ENCODE assay signal across 26 cellular contexts in genomic region chr20:62430311-62430853, GRCh38. TPM values are rescaled to one million over a fixed set of nuclear protein-coding genes. Genes with fewer than 3 reads are reported as not detected.
DNase-seq lines count a peak whose midpoint lies in the region; ATAC-seq, FAIRE-seq and TF ChIP-seq lines count a peak whose summit lies in the region.
"Had no signal": no experiment of that assay in that cellular context is flagged by ENCODE, and none has a peak within 500 bp of the region (broad histone marks: within the 10 kb centered on the region; RNA-seq: fewer than 3 reads in every experiment).

No MANE protein-coding gene starts in this region.

- no peak overlapping the region for H3K4ac ChIP-seq in H1 (replicated peaks; ENCODE audit: insufficient read length, low read depth, low read length)

- H4K5ac ChIP-seq in H1 (ENCODE audit: insufficient read length, low read depth, low read length) = no peak overlapping the region

- H3K36me3 ChIP-seq in Caco-2 (ENCODE audit: control insufficient read depth, insufficient read depth, low read length) (peaks cover 3% of the 10 kb centered on the region; the same call in 1 of the 2 replicates), NT2/D1 (ENCODE audit: insufficient read depth, insufficient read length, low read length) (no peaks in the 10 kb centered on the region), H1 (ENCODE audit: control insufficient read depth in 2 of 4, insufficient read depth in 4 of 4, low read length in 3 of 4) (no peaks in the 10 kb centered on the region), small intestine (ENCODE audit: control insufficient read depth in 2 of 2, insufficient read depth in 2 of 2, low read length in 2 of 2) (no peaks in the 10 kb centered on the region)
- H3K36me3 ChIP-seq: BLaER1 had no signal

- H3K9me3 ChIP-seq in Caco-2 (no peaks in the 10 kb centered on the region), NT2/D1 (ENCODE audit: insufficient read depth, low read length) (no peaks in the 10 kb centered on the region), H1 (ENCODE audit: insufficient read depth in 2 of 2, low read depth in 1 of 2, low read length in 1 of 2) (no peaks in the 10 kb centered on the region), small intestine (ENCODE audit: control insufficient read depth, low read depth) (no peaks in the 10 kb centered on the region)
- H3K9me3 ChIP-seq: BLaER1 had no signal

- no peak overlapping the region for H3K4me2 ChIP-seq in H1 (ENCODE audit: insufficient read depth in 1 of 2, low read depth in 2 of 2, low read length in 2 of 2)
- H3K4me2 ChIP-seq: BLaER1, GM23338 had no signal

- intact Hi-C loops in Caco-2 (cut with micrococcal nuclease; ENCODE audit: unreplicated experiment) = loop anchor here (1.0 to 2.0 kb wide), 5 partner anchors 18 to 186 kb away; no protein-coding TSS in a partner anchor

- H3K27me3 Mint-ChIP-seq in Caco-2 (ENCODE audit: insufficient read depth, unreplicated experiment) = no peaks in the 10 kb centered on the region

- no peak overlapping the region; the same call in 1 of the 2 replicates for H3K18ac ChIP-seq in H1 (ENCODE audit: extremely low read depth, low read length)

- TF ChIP-seq CTCF in Caco-2 (IDR thresholded peaks at IDR 0.05; ENCODE audit: insufficient read depth in 1 of 2, low read depth in 1 of 2, low read length in 1 of 2, severe bottlenecking in 1 of 2, unreplicated experiment in 1 of 2) (no peak), H1 (IDR thresholded peaks at IDR 0.05; ENCODE audit: control extremely low read depth in 1 of 3, insufficient read depth in 1 of 3, low read depth in 1 of 3, low read length in 3 of 3) (no peak), GM10266 (IDR thresholded peaks at IDR 0.05; ENCODE audit: control insufficient read depth, insufficient read depth, low read depth, missing control alignments) (no peak)

- H3K9me3 Mint-ChIP-seq in Caco-2 (ENCODE audit: unreplicated experiment) = no peaks in the 10 kb centered on the region
- H3K9me3 Mint-ChIP-seq: GM23338, HFFc6 had no signal

- no peak overlapping the region for H2BK5ac ChIP-seq in H1 (ENCODE audit: low read depth, low read length)

- H2BK20ac ChIP-seq in H1 (ENCODE audit: low read length) = no peak overlapping the region

- H3K4me3 ChIP-seq in Caco-2 (ENCODE audit: low read depth, low read length) = peak overlapping the region; percentile 15
- no peak overlapping the region for H3K4me3 ChIP-seq in NT2/D1 (ENCODE audit: insufficient read length, low read depth)
- no peak overlapping the region for H3K4me3 ChIP-seq in H1 (ENCODE audit: extremely low read depth in 1 of 4, insufficient read depth in 2 of 4, low read depth in 3 of 4, low read length in 4 of 4)
- H3K4me3 ChIP-seq in small intestine (ENCODE audit: low read depth in 1 of 2, low read length in 2 of 2) = no peak overlapping the region
- H3K4me3 ChIP-seq: BLaER1, GM23338 had no signal

- no peak for TF ChIP-seq RAD21 in H1 (IDR thresholded peaks at IDR 0.05 in 1 of 2, conservative IDR thresholded peaks at IDR 0.05 in 1 of 2; ENCODE audit: low read depth in 2 of 2, low read length in 2 of 2)

- H3K14ac ChIP-seq in H1 (ENCODE audit: insufficient read length) = no peak overlapping the region

- H3K56ac ChIP-seq in H1 (replicated peaks; ENCODE audit: insufficient read length, low read depth, low read length) = no peak overlapping the region

- no TSS peak for BruUV-seq in Caco-2 (replicated peaks; lab: Mats Ljungman, UMichigan)

- H3K4me3 Mint-ChIP-seq in Caco-2 (ENCODE audit: unreplicated experiment) = peak overlapping the region; percentile 69
- H3K4me3 Mint-ChIP-seq: CD14-positive monocyte; CD4-positive, alpha-beta memory T cell; GM23338; HFFc6 had no signal

- H2BK15ac ChIP-seq in H1 (ENCODE audit: low read length) = no peak overlapping the region

- peaks cover 84% of the 10 kb centered on the region for H3K4me1 Mint-ChIP-seq in Caco-2 (ENCODE audit: low read depth, unreplicated experiment)
- H3K4me1 Mint-ChIP-seq: CD14-positive monocyte had no signal

- H4K91ac ChIP-seq in H1 (replicated peaks; ENCODE audit: insufficient read length, low read length) = no peak overlapping the region

- H3K4me1 ChIP-seq in Caco-2 (peaks cover 83% of the 10 kb centered on the region), NT2/D1 (ENCODE audit: insufficient read depth, insufficient read length) (peaks cover 31% of the 10 kb centered on the region), H1 (replicated peaks in 1 of 4; ENCODE audit: control insufficient read depth in 3 of 4, insufficient read depth in 4 of 4, low read length in 3 of 4) (peaks cover 0 to 38% (median 28%) of the 10 kb centered on the region in 4 experiments; a peak in 6 of 7 replicates), small intestine (ENCODE audit: control insufficient read depth in 2 of 2, insufficient read depth in 1 of 2, low read depth in 1 of 2, low read length in 1 of 2) (peaks cover 0 to 3% of the 10 kb centered on the region in 2 donors)

- H3K79me2 ChIP-seq in H1 (ENCODE audit: control insufficient read depth in 1 of 2, insufficient read depth in 2 of 2, low read length in 2 of 2) = no peaks in the 10 kb centered on the region

- DNase-seq in Caco-2 (peak; percentile 99 to 100), NT2/D1 (ENCODE audit: low read depth, low spot score) (no peak), H1 (ENCODE audit: low read depth in 1 of 2, low spot score in 2 of 2) (no peak), small intestine (peak; percentile 64), caudate nucleus (lab: John Stamatoyannopoulos, UW) (no peak), GM10266 (ENCODE audit: extremely low spot score) (no peak), NCI-H1436 treated with DMSO at 0.1 percent for 48 hours (lab: John Stamatoyannopoulos, UW) (no peak)
- DNase-seq: 8988T; Calu3; CD4-positive, alpha-beta memory T cell; DMS 273 treated with DMSO at 0.1 percent for 48 hours; DND-41; H7; HFFc6; IMR-90; KBM-7 had no signal

- H4K8ac ChIP-seq in H1 (ENCODE audit: extremely low read depth, insufficient read depth, low read length) = peak overlapping the region; percentile 70; the same call in 1 of the 2 replicates

- POLR2A ChIA-PET in Caco-2 (lab: Charles Lee) (interaction anchor here (0.6 to 1.6 kb wide), 7 partner anchors 15 to 366 kb away, joined by 3 to 8 read pairs (median 4); partner anchors contain the start of genes MRGBP and RPS21), H1 (lab: Charles Lee; ENCODE audit: partially characterized antibody) (interaction anchor here (1.1 kb wide), 1 partner anchor 15 kb away, joined by 3 read pairs; no protein-coding TSS in a partner anchor)

- H3K23me2 ChIP-seq in H1 (ENCODE audit: low read depth, low read length) = peaks cover 3% of the 10 kb centered on the region

- no peak overlapping the region for H2BK120ac ChIP-seq in H1 (replicated peaks; ENCODE audit: low read depth, low read length)

- no peak for TF ChIP-seq EP300 in H1 (IDR thresholded peaks at IDR 0.05; ENCODE audit: borderline replicate concordance in 1 of 2, low read depth in 2 of 2, low read length in 2 of 2)

- no peak for ATAC-seq in HG02610 (IDR thresholded peaks at IDR 0.05; ENCODE audit: unreplicated experiment)
- ATAC-seq: GM23338, HCT116 had no signal

- H3K36me3 Mint-ChIP-seq in Caco-2 (ENCODE audit: insufficient read depth, unreplicated experiment) = peaks cover 63% of the 10 kb centered on the region
- H3K36me3 Mint-ChIP-seq: CD14-positive monocyte; CD4-positive, alpha-beta memory T cell had no signal

- H3K27ac ChIP-seq in H1 (ENCODE audit: low read depth, low read length) (no peak overlapping the region), small intestine (ENCODE audit: low read depth in 1 of 2, low read length in 1 of 2) (no peak overlapping the region), caudate nucleus (ENCODE audit: low read depth, low read length) (no peak overlapping the region)
- H3K27ac ChIP-seq: BLaER1 had no signal

- peak overlapping the region; percentile 88 for H3K27ac Mint-ChIP-seq in Caco-2 (ENCODE audit: unreplicated experiment)
- H3K27ac Mint-ChIP-seq: CD4-positive, alpha-beta memory T cell; GM23338; HFFc6 had no signal

- no peak for TF ChIP-seq POLR2A in H1 (IDR thresholded peaks at IDR 0.05; ENCODE audit: control extremely low read depth in 1 of 2, low read depth in 2 of 2, low read length in 2 of 2)

- H3K79me1 ChIP-seq in H1 (ENCODE audit: low read depth, low read length) = no peaks in the 10 kb centered on the region

- H3K23ac ChIP-seq in H1 (ENCODE audit: insufficient read length) = no peak overlapping the region

- no peaks in the 10 kb centered on the region for H4K20me1 ChIP-seq in H1 (replicated peaks in 1 of 2; ENCODE audit: control insufficient read depth in 1 of 2, insufficient read depth in 2 of 2, low read length in 2 of 2)

- H2BK12ac ChIP-seq in H1 (ENCODE audit: low read depth, low read length) = 0 out of 2 replicates have a peak overlapping the region, but pooled peaks have one; percentile 11

- no peak overlapping the region for H2AK5ac ChIP-seq in H1 (ENCODE audit: low read depth, low read length)

- 75% methylated on average over 10 of the region's 10 CpGs; no CpG with 5 or more reads in 1 of the 2 experiments for WGBS in H1 (ENCODE audit: extremely low coverage in 1 of 2, insufficient coverage in 1 of 2, insufficient read length in 1 of 2, insufficient replicate concordance in 2 of 2, low coverage in 1 of 2, low lambda C conversion rate in 2 of 2, missing lambda C conversion rate in 1 of 2), 2 experiments
- WGBS in small intestine, 3 donors = 10 to 54% (median 22%) methylated on average over 10 of the region's 10 CpGs

- CTCF ChIA-PET in Caco-2 (lab: Charles Lee) (interaction anchor here (0.5 to 2.7 kb wide), 17 partner anchors 9 to 364 kb away, joined by 3 to 18 read pairs (median 5); no protein-coding TSS in a partner anchor), H1 (lab: Charles Lee; ENCODE audit: partially characterized antibody) (interaction anchor here (0.6 to 10.8 kb wide), 5 partner anchors 9 to 76 kb away, joined by 3 to 104 read pairs (median 4); no protein-coding TSS in a partner anchor)

- no peak overlapping the region for H2AFZ ChIP-seq in H1 (ENCODE audit: low read length)

- H3K9ac ChIP-seq in NT2/D1 (ENCODE audit: insufficient read length, low read depth) (peak overlapping the region; percentile 18), H1 (replicated peaks in 1 of 4; ENCODE audit: extremely low read depth in 1 of 4, low read depth in 3 of 4, low read length in 3 of 4) (no peak overlapping the region)
- H3K9ac ChIP-seq: BLaER1 had no signal

- H3K27me3 ChIP-seq in Caco-2 (replicated peaks; ENCODE audit: control insufficient read depth, insufficient read depth, low read length) (no peaks in the 10 kb centered on the region), NT2/D1 (ENCODE audit: insufficient read depth, insufficient read length) (peaks cover 9% of the 10 kb centered on the region), H1 (replicated peaks in 1 of 4; ENCODE audit: control insufficient read depth in 3 of 4, extremely low read depth in 1 of 4, insufficient read depth in 3 of 4, low read length in 3 of 4) (peaks cover 0 to 2% (median 0%) of the 10 kb centered on the region in 4 experiments; a peak in 1 of 7 replicates), small intestine (ENCODE audit: control insufficient read depth in 2 of 2, insufficient read depth in 2 of 2, low read length in 2 of 2) (no peaks in the 10 kb centered on the region)

- FAIRE-seq in H1 (lab: Jason Lieb, UNC) = no peak
- FAIRE-seq in small intestine (lab: Jason Lieb, UNC) = no peak
- FAIRE-seq: G401.6, GM12892, GM18507 had no signal

RNA-seq across cellular contexts. Expression of gene RBBP8NL, which starts 3.0 kb away (rescaled TPM):
- total RNA-seq in Caco-2 (2022) = 39.2 and 40.5 TPM in 2 replicates
- total RNA-seq in H1 (2021; fragmentation: NEBNext Ultra II Directional; extraction: Animal tissue kit (Norgen Biotek cat#: 25700)) = 0.43 and 0.59 TPM in 2 replicates
- polyA plus RNA-seq in H1 (2011; rRNA removed) (0.48 and 0.88 TPM in 2 replicates), small intestine (10 to 100 TPM in 2 of 3 donors, 1 to 10 TPM in 1; 8.0 to 28.0 (median 14.9) TPM)
- 0.75 TPM for polyA plus RNA-seq in H1 (2011; cell fraction: cytosol; rRNA removed)
- 1.4 TPM for polyA plus RNA-seq in H1 (2011; cell fraction: nucleus; rRNA removed)
- 0.55 to 1.1 TPM (median 0.65 TPM) in 4 replicates for polyA plus RNA-seq in H1 (2012, experiment 1 of 2)
- polyA plus RNA-seq in H1 (2012, experiment 2 of 2) = 0.46 TPM
- 0.71 TPM for polyA plus RNA-seq in H1 (2013, experiment 1 of 2)
- polyA plus RNA-seq in H1 (2013, experiment 2 of 2) = 0.63 TPM
- polyA minus RNA-seq in H1 (2011; rRNA and poly(A)+ RNA removed) = 0.09 and 0.20 TPM in 2 replicates
- 1.4 TPM for polyA minus RNA-seq in H1 (2011; cell fraction: cytosol; rRNA and poly(A)+ RNA removed)
- 1.9 TPM for polyA minus RNA-seq in H1 (2011; cell fraction: nucleus; rRNA and poly(A)+ RNA removed)
- total RNA-seq: A673; CD4-positive, alpha-beta memory T cell; H7; HFFc6; IMR-90 had no signal
- polyA plus RNA-seq: AG04450; CD14-positive monocyte; CD4-positive, alpha-beta memory T cell; IMR-90 had no signal

RNA-seq across cellular contexts. Expression of gene CABLES2, which starts 23.3 kb away (rescaled TPM):
- 30.7 and 36.4 TPM in 2 replicates for total RNA-seq in Caco-2 (2022)
- total RNA-seq in H1 (2021; fragmentation: NEBNext Ultra II Directional; extraction: Animal tissue kit (Norgen Biotek cat#: 25700)) = 8.0 TPM in 2 replicates
- polyA plus RNA-seq in H1 (2011; rRNA removed) = 8.8 and 10.5 TPM in 2 replicates
- polyA plus RNA-seq in H1 (2011; cell fraction: cytosol; rRNA removed) = 6.5 TPM
- 9.7 TPM for polyA plus RNA-seq in H1 (2011; cell fraction: nucleus; rRNA removed)
- 8.2 to 10.9 TPM (median 9.6 TPM) in 4 replicates for polyA plus RNA-seq in H1 (2012, experiment 1 of 2)
- 7.4 TPM for polyA plus RNA-seq in H1 (2012, experiment 2 of 2)
- polyA plus RNA-seq in H1 (2013, experiment 1 of 2) = 5.3 TPM
- 5.6 TPM for polyA plus RNA-seq in H1 (2013, experiment 2 of 2)
- 5.2 and 5.7 TPM in 2 replicates for polyA minus RNA-seq in H1 (2011; rRNA and poly(A)+ RNA removed)
- polyA minus RNA-seq in H1 (2011; cell fraction: cytosol; rRNA and poly(A)+ RNA removed) = 7.8 TPM
- polyA minus RNA-seq in H1 (2011; cell fraction: nucleus; rRNA and poly(A)+ RNA removed) = 4.3 TPM
- 1 to 10 TPM; 1.3 to 4.7 (median 2.4) TPM for polyA plus RNA-seq in small intestine

RNA-seq across cellular contexts. Expression of gene RPS21, which starts 43.5 kb away (rescaled TPM):
- 4,496 and 4,723 TPM in 2 replicates for total RNA-seq in Caco-2 (2022)
- 1,787 and 1,829 TPM in 2 replicates for total RNA-seq in H1 (2021; fragmentation: NEBNext Ultra II Directional; extraction: Animal tissue kit (Norgen Biotek cat#: 25700))
- polyA plus RNA-seq in H1 (2011; rRNA removed) = 7,219 and 8,331 TPM in 2 replicates
- polyA plus RNA-seq in H1 (2011; cell fraction: cytosol; rRNA removed) = 7,720 TPM
- polyA plus RNA-seq in H1 (2011; cell fraction: nucleus; rRNA removed) = 4,705 TPM
- polyA plus RNA-seq in H1 (2012, experiment 1 of 2) = 4,429 to 5,604 TPM (median 4,871 TPM) in 4 replicates
- polyA plus RNA-seq in H1 (2012, experiment 2 of 2) = 4,124 TPM
- polyA plus RNA-seq in H1 (2013, experiment 1 of 2) = 4,907 TPM
- 4,204 TPM for polyA plus RNA-seq in H1 (2013, experiment 2 of 2)
- polyA minus RNA-seq in H1 (2011; rRNA and poly(A)+ RNA removed) = 654 and 663 TPM in 2 replicates
- polyA minus RNA-seq in H1 (2011; cell fraction: cytosol; rRNA and poly(A)+ RNA removed) = 718 TPM
- polyA minus RNA-seq in H1 (2011; cell fraction: nucleus; rRNA and poly(A)+ RNA removed) = 1,108 TPM
- 1,000 to 10,000 TPM; 2,545 to 8,814 (median 4,142) TPM for polyA plus RNA-seq in small intestine

RNA-seq across cellular contexts. Expression of gene GATA5, which starts 45.4 kb away (rescaled TPM):
- 0.12 and 0.25 TPM in 2 replicates for total RNA-seq in Caco-2 (2022)
- total RNA-seq in H1 (2021; fragmentation: NEBNext Ultra II Directional; extraction: Animal tissue kit (Norgen Biotek cat#: 25700)) = 0.11 and 0.15 TPM in 2 replicates
- polyA plus RNA-seq in H1 (2011; rRNA removed) (0.08 TPM in 2 replicates), small intestine (10 to 100 TPM; 11.9 to 35.1 (median 34.2) TPM)
- 0.10 TPM for polyA plus RNA-seq in H1 (2011; cell fraction: cytosol; rRNA removed)
- 0.14 TPM for polyA plus RNA-seq in H1 (2011; cell fraction: nucleus; rRNA removed)
- 0.11 to 0.17 TPM (median 0.12 TPM) in 3 of 4 replicates, not detected in the other for polyA plus RNA-seq in H1 (2012, experiment 1 of 2)
- 0.12 TPM for polyA plus RNA-seq in H1 (2012, experiment 2 of 2)
- polyA plus RNA-seq in H1 (2013, experiment 1 of 2) = 0.08 TPM
- polyA plus RNA-seq in H1 (2013, experiment 2 of 2) = 0.07 TPM
- polyA minus RNA-seq in H1 (2011; rRNA and poly(A)+ RNA removed) = 0.05 and 0.06 TPM in 2 replicates
- polyA minus RNA-seq in H1 (2011; cell fraction: cytosol; rRNA and poly(A)+ RNA removed) = not detected
- not detected for polyA minus RNA-seq in H1 (2011; cell fraction: nucleus; rRNA and poly(A)+ RNA removed)
- total RNA-seq: A673; Calu3; CD4-positive, alpha-beta memory T cell; HFFc6; IMR-90 had no signal
- polyA plus RNA-seq: AG04450; CD14-positive monocyte; CD4-positive, alpha-beta memory T cell; IMR-90 had no signal

Comparison
In these comparisons a context has a peak if more than half of its experiments do, and no peak if none do; other contexts are left out.
1. DNase-seq: peak in Caco-2 (2 of 2) and small intestine (single experiment); none in NT2/D1 (single experiment), H1 (0 of 2), caudate nucleus (0 of 61), GM10266 (single experiment) and NCI-H1436 treated with DMSO at 0.1 percent for 48 hours (single experiment).
2. RNA of gene RBBP8NL, which starts 3.0 kb away (total RNA-seq): 39.2 to 40.5 TPM in Caco-2; 0.43 to 0.59 TPM in H1; every median in the first group is over 10 times any median in the second.